1 cellular context compared by ENCODE assay signal in the genomic region with DNA sequence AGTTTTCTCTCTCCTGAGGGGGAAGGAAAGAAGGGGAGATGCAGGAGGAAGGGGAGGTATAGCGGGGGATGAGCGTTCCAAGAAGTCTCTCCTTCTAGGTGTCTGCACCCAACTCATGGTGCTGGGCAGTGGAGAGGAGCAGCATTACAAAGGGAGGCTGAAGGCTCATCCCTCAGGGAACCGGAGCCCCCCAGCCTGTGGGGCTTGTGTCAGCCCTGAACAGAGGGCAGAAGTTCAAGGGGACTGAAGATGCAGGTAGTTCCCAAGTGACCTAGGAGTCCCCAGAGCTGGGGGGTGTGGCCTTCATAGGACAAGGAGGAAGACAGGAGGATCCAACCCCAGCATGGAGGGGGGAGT.
TF ChIP-seq lines count a peak whose summit lies in the region.

No MANE protein-coding gene starts in this region.

TF ChIP-seq in IMR-90, 13 proteins besides CTCF, POLR2A, EP300 and RAD21 (continued from another document):
- TF ChIP-seq, protein P1, sequence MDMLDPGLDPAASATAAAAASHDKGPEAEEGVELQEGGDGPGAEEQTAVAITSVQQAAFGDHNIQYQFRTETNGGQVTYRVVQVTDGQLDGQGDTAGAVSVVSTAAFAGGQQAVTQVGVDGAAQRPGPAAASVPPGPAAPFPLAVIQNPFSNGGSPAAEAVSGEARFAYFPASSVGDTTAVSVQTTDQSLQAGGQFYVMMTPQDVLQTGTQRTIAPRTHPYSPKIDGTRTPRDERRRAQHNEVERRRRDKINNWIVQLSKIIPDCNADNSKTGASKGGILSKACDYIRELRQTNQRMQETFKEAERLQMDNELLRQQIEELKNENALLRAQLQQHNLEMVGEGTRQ (IDR thresholded peaks at IDR 0.05; ENCODE audit: low read depth, low read length), result no peak
- TF ChIP-seq MAFK (IDR thresholded peaks at IDR 0.05; ENCODE audit: low read depth, low read length), result no peak
- TF ChIP-seq CHD1 (IDR thresholded peaks at IDR 0.05; ENCODE audit: low read depth, low read length), result no peak
- no peak for TF ChIP-seq NFE2L2 (IDR thresholded peaks at IDR 0.05; ENCODE audit: low read depth, low read length)
- no peak for TF ChIP-seq RCOR1 (IDR thresholded peaks at IDR 0.05; ENCODE audit: insufficient replicate concordance, low read length)
- TF ChIP-seq MXI1 (IDR thresholded peaks at IDR 0.05; ENCODE audit: borderline replicate concordance, low read depth, low read length), result no peak
- TF ChIP-seq RFX5 (IDR thresholded peaks at IDR 0.05; ENCODE audit: low read depth, low read length), result no peak
- no peak for TF ChIP-seq CEBPB (IDR thresholded peaks at IDR 0.05; ENCODE audit: low read depth, low read length)
- no peak for TF ChIP-seq MAZ (IDR thresholded peaks at IDR 0.05; ENCODE audit: borderline replicate concordance, low read depth, low read length)
- TF ChIP-seq FOS (IDR thresholded peaks at IDR 0.05; ENCODE audit: low read depth, low read length), result no peak
- TF ChIP-seq BHLHE40 (IDR thresholded peaks at IDR 0.05; ENCODE audit: low read depth, low read length), result no peak
